Comparison of ENCODE assay signal across 8 cellular contexts in the genomic region with DNA sequence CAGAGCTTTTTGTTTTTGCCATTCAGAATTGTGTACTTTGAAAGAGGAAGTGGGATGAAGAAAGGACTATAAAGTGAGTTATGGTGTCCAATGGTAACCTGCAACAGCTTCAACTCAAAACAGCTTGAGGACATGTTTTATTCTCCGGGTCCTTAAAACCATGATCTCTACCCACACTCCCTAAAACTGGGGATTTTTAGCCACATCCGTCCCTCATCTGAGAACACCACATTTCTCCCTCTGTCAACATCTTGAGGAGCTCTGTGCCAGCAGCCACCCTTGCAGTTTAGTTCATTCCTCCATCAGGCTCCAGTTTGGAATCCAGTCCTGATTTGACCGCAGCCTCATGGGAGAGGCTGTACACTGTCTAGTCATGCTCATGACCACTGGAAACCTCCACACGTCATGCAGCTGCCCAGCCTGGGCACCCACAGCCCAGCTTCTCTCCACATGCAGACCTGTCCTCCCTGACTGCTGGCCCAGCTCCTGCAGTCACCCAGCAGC.
DNase-seq lines count a peak whose midpoint lies in the region; ATAC-seq and TF ChIP-seq lines count a peak whose summit lies in the region.

No MANE protein-coding gene starts in this region.

- no peaks in the 10 kb centered on the region for H3K9me2 ChIP-seq in MM.1S (replicated peaks; ENCODE audit: insufficient read depth, low read length)

- H2AFZ ChIP-seq in MM.1S (ENCODE audit: low read length): no peak overlapping the region

- CTCF ChIA-PET in activated CD8-positive, alpha-beta memory T cell treated with anti-CD3 and anti-CD28 coated beads, Interleukin-2, amount 10 ng/mL, durations not matched to agents 7 days and 5 days (lab: Charles Lee): interaction anchor here (1.0 to 1.6 kb wide), 5 partner anchors 8 to 115 kb away, joined by 3 to 7 read pairs (median 3); no protein-coding TSS in a partner anchor
- CTCF ChIA-PET in HEK293T (lab: Yijun Ruan, JAX): no interaction called here

- no peaks in the 10 kb centered on the region for H4K20me1 ChIP-seq in MM.1S (ENCODE audit: insufficient read depth, low read length)

- H3K79me2 ChIP-seq in MM.1S (ENCODE audit: low read length): no peaks in the 10 kb centered on the region

- POLR2A ChIA-PET in HEK293T (lab: Yijun Ruan, JAX): no interaction called here

- no peaks in the 10 kb centered on the region for H3F3A ChIP-seq in MM.1S (ENCODE audit: insufficient read depth, low read length)

- no peaks in the 10 kb centered on the region for H3K27me3 ChIP-seq in MM.1S (replicated peaks; ENCODE audit: insufficient read depth, low read length)
- no peaks in the 10 kb centered on the region for H3K27me3 ChIP-seq in colonic mucosa

- no peak overlapping the region for H3K9ac ChIP-seq in MM.1S (ENCODE audit: low read length)
- H3K9ac ChIP-seq in colonic mucosa (ENCODE audit: low read depth in 2 of 2, low read length in 2 of 2): no peak overlapping the region

- intact Hi-C loops in colonic mucosa (cut with DNase I): no loop called here

- no peaks in the 10 kb centered on the region for H3K9me3 Mint-ChIP-seq in activated CD8-positive, alpha-beta memory T cell treated with anti-CD3 and anti-CD28 coated beads, Interleukin-2, amount 10 ng/mL, durations not matched to agents 7 days and 5 days (ENCODE audit: low read depth)

- ATAC-seq in activated CD8-positive, alpha-beta memory T cell treated with anti-CD3 and anti-CD28 coated beads, Interleukin-2, amount 10 ng/mL, durations not matched to agents 7 days and 5 days: peak; percentile 35
- ATAC-seq in SK-N-SH treated with all-trans-retinoic acid at 6 μM for 48 hours: no peak

- peak; percentile 51 for DNase-seq in activated CD8-positive, alpha-beta memory T cell treated with anti-CD3 and anti-CD28 coated beads, Interleukin-2, amount 10 ng/mL, durations not matched to agents 7 days and 5 days
- DNase-seq in activated CD8-positive, alpha-beta memory T cell treated with anti-CD3 and anti-CD28 coated beads, Interleukin-2, amount 50 U/mL, for 4 hours: no peak
- DNase-seq in MM.1S: peak; percentile 17
- DNase-seq in colonic mucosa: peak; percentile 10
- DNase-seq in stromal cell of bone marrow (ENCODE audit: low read depth): peak; percentile 73
- DNase-seq in mesenteric fat pad (ENCODE audit: low spot score): no peak
- DNase-seq in HEK293T (ENCODE audit: extremely low spot score): no peak

- no peaks in the 10 kb centered on the region for H3K36me3 ChIP-seq in MM.1S (replicated peaks; ENCODE audit: insufficient read depth, low read length)
- no peaks in the 10 kb centered on the region for H3K36me3 ChIP-seq in colonic mucosa

- peak overlapping the region; percentile 4 for H3K4me3 Mint-ChIP-seq in activated CD8-positive, alpha-beta memory T cell treated with anti-CD3 and anti-CD28 coated beads, Interleukin-2, amount 10 ng/mL, durations not matched to agents 7 days and 5 days

- H3K4me1 ChIP-seq in MM.1S (ENCODE audit: low read length): no peaks in the 10 kb centered on the region
- H3K4me1 ChIP-seq in colonic mucosa: no peaks in the 10 kb centered on the region

- H3K27ac Mint-ChIP-seq in activated CD8-positive, alpha-beta memory T cell treated with anti-CD3 and anti-CD28 coated beads, Interleukin-2, amount 10 ng/mL, durations not matched to agents 7 days and 5 days: peak overlapping the region; percentile 52

- H3K27ac ChIP-seq in MM.1S (ENCODE audit: low read length) (no peak overlapping the region), colonic mucosa (no peak overlapping the region)

- no peak overlapping the region for H3K4me2 ChIP-seq in MM.1S (ENCODE audit: low read depth, low read length)

- no peaks in the 10 kb centered on the region for H3K36me3 Mint-ChIP-seq in activated CD8-positive, alpha-beta memory T cell treated with anti-CD3 and anti-CD28 coated beads, Interleukin-2, amount 10 ng/mL, durations not matched to agents 7 days and 5 days

- H3K4me1 Mint-ChIP-seq in activated CD8-positive, alpha-beta memory T cell treated with anti-CD3 and anti-CD28 coated beads, Interleukin-2, amount 10 ng/mL, durations not matched to agents 7 days and 5 days: peaks cover 24% of the 10 kb centered on the region

- H3K4me3 ChIP-seq in MM.1S (ENCODE audit: low read length): no peak overlapping the region
- no peak overlapping the region for H3K4me3 ChIP-seq in colonic mucosa

- no peaks in the 10 kb centered on the region for H3K27me3 Mint-ChIP-seq in activated CD8-positive, alpha-beta memory T cell treated with anti-CD3 and anti-CD28 coated beads, Interleukin-2, amount 10 ng/mL, durations not matched to agents 7 days and 5 days

- H3K9me3 ChIP-seq in MM.1S (replicated peaks; ENCODE audit: insufficient read depth, low read length) (no peaks in the 10 kb centered on the region), colonic mucosa (no peaks in the 10 kb centered on the region)

- TF ChIP-seq CTCF in MM.1S (IDR thresholded peaks at IDR 0.05; ENCODE audit: low read length) (no peak), colonic mucosa (IDR thresholded peaks at IDR 0.05) (no peak)

TF ChIP-seq in SK-N-SH treated with all-trans-retinoic acid at 6 μM for 48 hours, 23 proteins besides CTCF, POLR2A, EP300 and RAD21 (continues in another document):
- no peak for TF ChIP-seq TCF4 (CRISPR knock-in tag; IDR thresholded peaks at IDR 0.05; ENCODE audit: borderline replicate concordance)
- TF ChIP-seq, protein P1, sequence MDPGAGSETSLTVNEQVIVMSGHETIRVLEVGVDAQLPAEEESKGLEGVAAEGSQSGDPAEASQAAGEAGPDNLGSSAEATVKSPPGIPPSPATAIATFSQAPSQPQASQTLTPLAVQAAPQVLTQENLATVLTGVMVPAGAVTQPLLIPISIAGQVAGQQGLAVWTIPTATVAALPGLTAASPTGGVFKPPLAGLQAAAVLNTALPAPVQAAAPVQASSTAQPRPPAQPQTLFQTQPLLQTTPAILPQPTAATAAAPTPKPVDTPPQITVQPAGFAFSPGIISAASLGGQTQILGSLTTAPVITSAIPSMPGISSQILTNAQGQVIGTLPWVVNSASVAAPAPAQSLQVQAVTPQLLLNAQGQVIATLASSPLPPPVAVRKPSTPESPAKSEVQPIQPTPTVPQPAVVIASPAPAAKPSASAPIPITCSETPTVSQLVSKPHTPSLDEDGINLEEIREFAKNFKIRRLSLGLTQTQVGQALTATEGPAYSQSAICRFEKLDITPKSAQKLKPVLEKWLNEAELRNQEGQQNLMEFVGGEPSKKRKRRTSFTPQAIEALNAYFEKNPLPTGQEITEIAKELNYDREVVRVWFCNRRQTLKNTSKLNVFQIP (CRISPR knock-in tag; IDR thresholded peaks at IDR 0.05; ENCODE audit: borderline replicate concordance, low read depth): no peak
- no peak for TF ChIP-seq ESRRG (CRISPR knock-in tag; IDR thresholded peaks at IDR 0.05)
- TF ChIP-seq PPARA (CRISPR knock-in tag; IDR thresholded peaks at IDR 0.05; ENCODE audit: borderline replicate concordance): no peak
- no peak for TF ChIP-seq PATZ1 (CRISPR knock-in tag; IDR thresholded peaks at IDR 0.05; ENCODE audit: borderline replicate concordance)

TF ChIP-seq in HEK293T, 16 proteins besides CTCF, POLR2A, EP300 and RAD21:
- TF ChIP-seq ARNT (IDR thresholded peaks at IDR 0.05) (no peak), CTBP1 (IDR thresholded peaks at IDR 0.05; ENCODE audit: borderline replicate concordance) (no peak), NFRKB (IDR thresholded peaks at IDR 0.05) (no peak), SP1 (IDR thresholded peaks at IDR 0.05) (no peak), FOXM1 (IDR thresholded peaks at IDR 0.05; ENCODE audit: borderline replicate concordance) (no peak), TARDBP (IDR thresholded peaks at IDR 0.05) (no peak)
TF ChIP-seq in HEK293T: peak in this region for 0.

Comparison
In these comparisons a context has a peak if more than half of its experiments do, and no peak if none do; other contexts are left out.
1. DNase-seq: peak in activated CD8-positive, alpha-beta memory T cell treated with anti-CD3 and anti-CD28 coated beads, Interleukin-2, amount 10 ng/mL, durations not matched to agents 7 days and 5 days (single experiment), MM.1S (single experiment), colonic mucosa (single experiment) and stromal cell of bone marrow (single experiment); none in activated CD8-positive, alpha-beta memory T cell treated with anti-CD3 and anti-CD28 coated beads, Interleukin-2, amount 50 U/mL, for 4 hours (single experiment), mesenteric fat pad (single experiment) and HEK293T (single experiment).